Comparison of ENCODE assay signal across 12 cellular contexts in the genomic region with DNA sequence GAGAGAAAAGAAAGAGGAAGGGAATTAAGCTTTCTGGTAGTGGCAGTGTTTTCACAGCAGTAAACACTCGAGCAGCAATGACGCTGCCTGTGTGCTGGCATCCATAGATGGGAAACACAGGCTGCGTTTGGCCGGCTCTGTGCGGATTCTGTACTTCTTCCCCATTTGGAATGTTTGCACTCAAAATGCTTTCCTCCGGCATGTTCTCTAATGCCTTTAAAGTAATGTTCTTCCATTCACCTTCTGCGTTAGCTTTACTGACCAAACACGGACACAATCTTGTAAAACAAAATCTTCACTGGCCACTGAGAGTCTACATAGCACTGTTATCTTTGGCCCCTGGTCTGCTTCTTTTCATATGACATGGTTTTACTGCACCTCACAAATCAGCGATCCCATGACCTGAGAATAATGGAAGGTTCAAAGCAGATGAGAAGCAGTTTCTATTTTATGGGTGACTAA. TPM values are rescaled to one million over a fixed set of nuclear protein-coding genes. Genes with fewer than 3 reads are reported as not detected.
A peak's percentile ranks its signal among the peaks of the same experiment; 100 is the strongest.
DNase-seq lines count a peak whose midpoint lies in the region; ATAC-seq and TF ChIP-seq lines count a peak whose summit lies in the region.
"Had no signal": no experiment of that assay in that cellular context is flagged by ENCODE, and none has a peak within 500 bp of the region (broad histone marks: within the 10 kb centered on the region; RNA-seq: fewer than 3 reads in every experiment).

No MANE protein-coding gene starts in this region.

- TF ChIP-seq POLR2A in spleen (IDR thresholded peaks at IDR 0.05), result no peak

- whole genome bisulfite sequencing in spleen, 5 donors, result 80 to 89% (median 89%) methylated on average over 9 of the region's 9 CpGs

- no peaks in the 10 kb centered on the region for H3K9me3 ChIP-seq in left lung
- no peaks in the 10 kb centered on the region for H3K9me3 ChIP-seq in spleen

- no peaks in the 10 kb centered on the region for H3K27me3 ChIP-seq in dorsolateral prefrontal cortex
- H3K27me3 ChIP-seq in left lung, result no peaks in the 10 kb centered on the region
- H3K27me3 ChIP-seq in spleen (replicated peaks in 1 of 7), result no peaks in the 10 kb centered on the region

- peak; percentile 17 for DNase-seq in GM03348 (ENCODE audit: low spot score)
- peak in 7 of 10 donors; percentile 30 to 61 (median 51) for DNase-seq in dorsolateral prefrontal cortex
- DNase-seq in left lung, result no peak
- no peak for DNase-seq in spleen
- no peak for DNase-seq in GM20000 (ENCODE audit: low spot score)
- no peak for DNase-seq in iPS-NIHi7 (ENCODE audit: extremely low spot score)
- DNase-seq in NCI-H774 (lab: John Stamatoyannopoulos, UW), result no peak
- DNase-seq: Calu3, H7, NCI-H2107 had no signal

- intact Hi-C loops in dorsolateral prefrontal cortex (cut with DNase I) (no loop called here), left lung (cut with DNase I) (no loop called here), spleen (cut with DNase I; ENCODE audit: low total_unique reads) (no loop called here)

- H3K4me3 ChIP-seq in dorsolateral prefrontal cortex (peak overlapping the region in 43 of 59 donors; percentile 4 to 55 (median 27)), left lung (no peak overlapping the region), spleen (no peak overlapping the region)

- peak in 2 of 56 donors; percentile 8 to 21 for TF ChIP-seq CTCF in dorsolateral prefrontal cortex (IDR thresholded peaks at IDR 0.05 in 54 of 56, conservative IDR thresholded peaks at IDR 0.05 in 2 of 56; ENCODE audit: low read depth in 1 of 56, partially characterized antibody in 56 of 56)
- TF ChIP-seq CTCF in left lung (IDR thresholded peaks at IDR 0.05), result no peak
- TF ChIP-seq CTCF in spleen (IDR thresholded peaks at IDR 0.05 in 8 of 11, conservative IDR thresholded peaks at IDR 0.05 in 3 of 11), result no peak
- no peak for TF ChIP-seq CTCF in GM20000 (IDR thresholded peaks at IDR 0.05; ENCODE audit: extremely low read depth, missing control alignments)

- H3K27ac ChIP-seq in dorsolateral prefrontal cortex, result peak overlapping the region in 52 of 59 donors; percentile 12 to 80 (median 54)
- peak overlapping the region in 1 of 2 donors; percentile 57 for H3K27ac ChIP-seq in left lung
- peak overlapping the region in 5 of 8 donors; percentile 1 to 53 (median 32) for H3K27ac ChIP-seq in spleen

- H3K36me3 ChIP-seq in left lung (no peaks in the 10 kb centered on the region), spleen (peaks cover 0 to 3% (median 0%) of the 10 kb centered on the region in 6 donors)

- H3K4me1 ChIP-seq in left lung (no peaks in the 10 kb centered on the region), spleen (peaks cover 0 to 10% (median 0%) of the 10 kb centered on the region in 6 donors)

- ATAC-seq in left lung (peak; percentile 27), GM21786 (IDR thresholded peaks at IDR 0.05; ENCODE audit: unreplicated experiment) (no peak)

RNA-seq across cellular contexts. Expression of a gene that starts 31.4 kb away (rescaled TPM):
- total RNA-seq in dorsolateral prefrontal cortex (10 to 100 TPM; 11.4 to 20.4 (median 14.9) TPM), left lung (10 to 100 TPM in 1 of 2 donors, 1 to 10 TPM in 1; 9.8 to 11.2 TPM), spleen (10 to 100 TPM; 11.1 to 20.8 (median 16.9) TPM)
- 1 to 10 TPM; 5.5 to 7.6 (median 6.1) TPM for polyA plus RNA-seq in spleen

RNA-seq across cellular contexts. Expression of a gene that starts 54.4 kb away (rescaled TPM):
- total RNA-seq in dorsolateral prefrontal cortex (1 to 10 TPM in 103 of 120 experiments, under 1 TPM in 17; 0.33 to 5.7 (median 2.1) TPM), left lung (1 to 10 TPM; 2.6 to 6.5 TPM), spleen (10 to 100 TPM in 3 of 7 donors, 1 to 10 TPM in 4; 3.3 to 11.8 (median 10.0) TPM)
- polyA plus RNA-seq in spleen, result 1 to 10 TPM; 3.4 to 5.0 (median 4.9) TPM
- total RNA-seq: SK-MEL-5 had no signal

Comparison
In these comparisons a context has a peak if more than half of its experiments do, and no peak if none do; other contexts are left out.
1. DNase-seq: peak in GM03348 (single experiment) and dorsolateral prefrontal cortex (7 of 10); none in left lung (0 of 2), spleen (single experiment), GM20000 (single experiment), iPS-NIHi7 (single experiment) and NCI-H774 (single experiment).
2. H3K4me3 ChIP-seq: peak in dorsolateral prefrontal cortex (43 of 59); none in left lung (0 of 2) and spleen (0 of 8).